In the genomic region with DNA sequence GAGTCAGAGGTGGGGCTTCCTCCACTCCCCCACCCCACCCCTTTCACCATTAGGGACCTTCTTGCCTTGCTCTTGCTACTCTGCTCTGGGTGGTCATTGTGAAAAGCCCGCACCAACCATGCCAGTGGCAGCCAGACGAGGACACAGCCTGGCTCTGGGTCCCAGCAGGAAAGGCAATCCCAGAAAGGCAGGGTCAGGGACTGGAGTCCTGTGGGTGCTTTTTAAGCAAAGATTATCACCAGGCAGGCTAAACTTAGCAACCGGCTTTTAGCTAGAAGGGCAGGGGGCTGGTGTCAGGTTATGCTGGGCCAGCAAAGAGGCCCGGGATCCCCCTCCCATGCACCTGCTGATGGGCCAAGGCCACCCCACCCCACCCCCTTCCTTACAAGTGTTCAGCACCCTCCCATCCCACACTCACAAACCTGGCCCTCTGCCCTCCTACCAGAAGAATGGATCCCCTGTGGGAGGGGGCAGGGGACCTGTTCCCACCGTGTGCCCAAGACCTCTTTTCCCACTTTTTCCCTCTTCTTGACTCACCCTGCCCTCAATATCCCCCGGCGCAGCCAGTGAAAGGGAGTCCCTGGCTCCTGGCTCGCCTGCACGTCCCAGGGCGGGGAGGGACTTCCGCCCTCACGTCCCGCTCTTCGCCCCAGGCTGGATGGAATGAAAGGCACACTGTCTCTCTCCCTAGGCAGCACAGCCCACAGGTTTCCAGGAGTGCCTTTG, we compare ENCODE assay signal across 9 cellular contexts. TPM values are rescaled to one million over a fixed set of nuclear protein-coding genes. Genes with fewer than 3 reads are reported as not detected.
DNase-seq lines count a peak whose midpoint lies in the region; ATAC-seq, FAIRE-seq and TF ChIP-seq lines count a peak whose summit lies in the region.
"Had no signal": no experiment of that assay in that cellular context is flagged by ENCODE, and none has a peak within 500 bp of the region (broad histone marks: within the 10 kb centered on the region; RNA-seq: fewer than 3 reads in every experiment).

No MANE protein-coding gene starts in this region.

- H3K36me3 ChIP-seq in HCT116 (ENCODE audit: control insufficient read depth in 1 of 2, insufficient read depth in 2 of 2, low read length in 2 of 2), result peaks cover 35 to 74% of the 10 kb centered on the region in 2 experiments
- peaks cover 25 to 37% of the 10 kb centered on the region in 2 experiments for H3K36me3 ChIP-seq in endothelial cell of umbilical vein (ENCODE audit: control insufficient read depth in 2 of 2, extremely low read depth in 1 of 2, insufficient read depth in 2 of 2, low read length in 2 of 2)
- peaks cover 56 to 63% (median 59%) of the 10 kb centered on the region in 4 donors for H3K36me3 ChIP-seq in stomach

- dilution Hi-C loops in endothelial cell of umbilical vein (cut with MboI; ENCODE audit: extremely low pct_ligation_motif_present, low sequenced_read_pairs), result no loop called here

- H3K27me3 Mint-ChIP-seq in WTC11 (ENCODE audit: low read depth) (no peaks in the 10 kb centered on the region), memory B cell (no peaks in the 10 kb centered on the region)

- DNase-seq in NCI-H2081 (lab: John Stamatoyannopoulos, UW), result peak; percentile 69 to 81
- DNase-seq in NCI-H2081 treated with DMSO at 0.1 percent for 48 hours (lab: John Stamatoyannopoulos, UW), result no peak
- no peak for DNase-seq in HCT116 (ENCODE audit: low read depth, low spot score)
- peak; percentile 68 for DNase-seq in NCI-H128 (lab: John Stamatoyannopoulos, UW; ENCODE audit: unreplicated experiment)
- peak; percentile 68 for DNase-seq in WTC11 (ENCODE audit: low spot score)
- no peak for DNase-seq in endothelial cell of umbilical vein (ENCODE audit: low read depth, low spot score)
- no peak for DNase-seq in memory B cell (ENCODE audit: low spot score in 2 of 2)
- peak; percentile 65 for DNase-seq in stomach

- TF ChIP-seq RAD21 in HCT116 (IDR thresholded peaks at IDR 0.05; ENCODE audit: low read depth), result no peak

- peak overlapping the region; percentile 98 for H3K9ac ChIP-seq in HCT116 (ENCODE audit: low read length)
- H3K9ac ChIP-seq in endothelial cell of umbilical vein (replicated peaks; ENCODE audit: extremely low read depth, insufficient read depth, low read length), result peak overlapping the region; percentile 96

- BruUV-seq in HCT116 (replicated peaks; lab: Mats Ljungman, UMichigan), result no TSS peak
- BruUV-seq in endothelial cell of umbilical vein (replicated peaks; lab: Mats Ljungman, UMichigan), result no TSS peak

- TF ChIP-seq EP300 in stomach (IDR thresholded peaks at IDR 0.05), result no peak

- H3K9me1 ChIP-seq in endothelial cell of umbilical vein (replicated peaks; ENCODE audit: control insufficient read depth, extremely low read depth, insufficient read depth, low read length), result no peaks in the 10 kb centered on the region

- CTCF ChIA-PET in HCT116 (lab: Charles Lee) (interaction anchor here (1.0 kb wide), 1 partner anchor 151 kb away, joined by 3 read pairs; no protein-coding TSS in a partner anchor), WTC11 (lab: Charles Lee) (interaction anchor here (0.5 to 1.7 kb wide), 9 partner anchors 18 to 339 kb away, joined by 3 to 9 read pairs (median 4); no protein-coding TSS in a partner anchor), endothelial cell of umbilical vein (lab: Charles Lee) (interaction anchor here (0.7 to 1.2 kb wide), 10 partner anchors 9 to 210 kb away, joined by 3 to 6 read pairs (median 3); no protein-coding TSS in a partner anchor)

- WGBS in stomach, 5 donors, result 0 to 2% (median 1%) methylated on average over 7 to 14 of the region's 14 CpGs

- H3K4me1 Mint-ChIP-seq in WTC11 (peaks cover 36% of the 10 kb centered on the region), memory B cell (peaks cover 28% of the 10 kb centered on the region)

- no peaks in the 10 kb centered on the region for H3K9me2 ChIP-seq in HCT116 (ENCODE audit: insufficient read depth)

- no peak for TF ChIP-seq CTCF in HCT116 (IDR thresholded peaks at IDR 0.05 in 2 of 3, conservative IDR thresholded peaks at IDR 0.05 in 1 of 3; ENCODE audit: borderline replicate concordance in 1 of 3, insufficient read depth in 1 of 3, low read depth in 2 of 3, low read length in 2 of 3)
- TF ChIP-seq CTCF in WTC11 (IDR thresholded peaks at IDR 0.05), result no peak
- no peak for TF ChIP-seq CTCF in endothelial cell of umbilical vein (IDR thresholded peaks at IDR 0.05; ENCODE audit: extremely low read depth in 1 of 2, insufficient read depth in 1 of 2, low read depth in 1 of 2, low read length in 2 of 2)
- TF ChIP-seq CTCF in stomach (IDR thresholded peaks at IDR 0.05), result no peak

- H3K4me3 ChIP-seq in HCT116 (replicated peaks in 1 of 2; ENCODE audit: low read depth in 1 of 2, low read length in 2 of 2) (peak overlapping the region; percentile 96 to 98), endothelial cell of umbilical vein (replicated peaks in 1 of 3; ENCODE audit: insufficient read depth in 1 of 3, low read depth in 1 of 3, low read length in 3 of 3) (peak overlapping the region; percentile 15 to 70 (median 68)), stomach (peak overlapping the region; percentile 80 to 97 (median 90))

- H3K4me1 ChIP-seq in HCT116 (ENCODE audit: control insufficient read depth in 1 of 2, insufficient read depth in 2 of 2, low read length in 2 of 2) (peaks cover 15 to 59% of the 10 kb centered on the region in 2 experiments), endothelial cell of umbilical vein (ENCODE audit: control insufficient read depth, extremely low read depth, insufficient read depth, low read length) (peaks cover 34% of the 10 kb centered on the region), stomach (peaks cover 45 to 56% (median 51%) of the 10 kb centered on the region in 4 donors)

- H2AFZ ChIP-seq in HCT116 (ENCODE audit: low read depth, low read length, poor library complexity, severe bottlenecking) (no peak overlapping the region), endothelial cell of umbilical vein (ENCODE audit: low read depth, low read length) (no peak overlapping the region)

- H3K79me2 ChIP-seq in HCT116 (ENCODE audit: insufficient read depth, low read length), result peaks cover 54% of the 10 kb centered on the region
- H3K79me2 ChIP-seq in endothelial cell of umbilical vein (ENCODE audit: control insufficient read depth, insufficient read depth, low read length), result peaks cover 31% of the 10 kb centered on the region

- H3K9me3 Mint-ChIP-seq in WTC11, result no peaks in the 10 kb centered on the region
- H3K9me3 Mint-ChIP-seq in memory B cell, result no peaks in the 10 kb centered on the region

- H3K4me3 Mint-ChIP-seq in WTC11 (peak overlapping the region; percentile 87), memory B cell (peak overlapping the region; percentile 92)

- H3K4me2 ChIP-seq in HCT116 (ENCODE audit: low read length) (peak overlapping the region; percentile 97), endothelial cell of umbilical vein (ENCODE audit: insufficient read depth, low read length) (peak overlapping the region; percentile 57)

- H3K9me3 ChIP-seq in HCT116 (ENCODE audit: control insufficient read depth in 1 of 2, insufficient read depth in 1 of 2, low read depth in 1 of 2, low read length in 2 of 2), result no peaks in the 10 kb centered on the region
- no peaks in the 10 kb centered on the region for H3K9me3 ChIP-seq in endothelial cell of umbilical vein (replicated peaks; ENCODE audit: control insufficient read depth, insufficient read depth, low read length)
- H3K9me3 ChIP-seq in stomach, result no peaks in the 10 kb centered on the region

- no peaks in the 10 kb centered on the region for H3K27me3 ChIP-seq in HCT116 (ENCODE audit: insufficient read depth, low read length)
- H3K27me3 ChIP-seq in endothelial cell of umbilical vein (ENCODE audit: control insufficient read depth in 2 of 2, insufficient read depth in 2 of 2, low read length in 2 of 2), result no peaks in the 10 kb centered on the region
- no peaks in the 10 kb centered on the region for H3K27me3 ChIP-seq in stomach

- TF ChIP-seq POLR2A in HCT116 (IDR thresholded peaks at IDR 0.05; ENCODE audit: borderline replicate concordance, extremely low read depth, insufficient read depth, insufficient read length), result peak; percentile 31
- TF ChIP-seq POLR2A in endothelial cell of umbilical vein (IDR thresholded peaks at IDR 0.05; ENCODE audit: low read depth, low read length), result peak; percentile 22
- TF ChIP-seq POLR2A in stomach (IDR thresholded peaks at IDR 0.05), result no peak

- intact Hi-C loops in HCT116 (cut with micrococcal nuclease) (loop anchor here (2.0 to 10.0 kb wide), 2 partner anchors 38 to 198 kb away; a partner anchor contains a TSS), endothelial cell of umbilical vein (cut with micrococcal nuclease) (loop anchor here (1.0 kb wide), 1 partner anchor 110 kb away; no protein-coding TSS in a partner anchor), stomach (cut with DNase I; ENCODE audit: low total_unique reads) (loop anchor here (5.0 to 10.0 kb wide), 2 partner anchors 108 to 206 kb away; no protein-coding TSS in a partner anchor)

- RAD21 ChIA-PET in HCT116 (lab: Charles Lee; ENCODE audit: low non-redundant PET in 1 of 2, low total read pairs in 2 of 2, uncharacterized antibody in 2 of 2, unreplicated experiment in 2 of 2), result interaction anchor here in 1 of 2 experiments (0.5 kb wide), 1 partner anchor 174 kb away, joined by 3 read pairs; no protein-coding TSS in a partner anchor

- H4K20me1 ChIP-seq in HCT116 (ENCODE audit: insufficient read depth) (peaks cover 18% of the 10 kb centered on the region; the same call in 1 of the 2 replicates), endothelial cell of umbilical vein (replicated peaks; ENCODE audit: control insufficient read depth, extremely low read depth, insufficient read depth, low read length) (no peaks in the 10 kb centered on the region)

- H3K36me3 Mint-ChIP-seq in WTC11, result peaks cover 69% of the 10 kb centered on the region
- peaks cover 18% of the 10 kb centered on the region for H3K36me3 Mint-ChIP-seq in memory B cell

- peak overlapping the region; percentile 95 for H3K27ac Mint-ChIP-seq in WTC11
- peak overlapping the region; percentile 79 for H3K27ac Mint-ChIP-seq in memory B cell

- ATAC-seq in HCT116, result peak; percentile 40
- ATAC-seq in WTC11, result peak; percentile 16
- ATAC-seq in memory B cell (ENCODE audit: low read depth), result no peak

- POLR2A ChIA-PET in HCT116 (lab: Charles Lee), result interaction anchor here (0.8 to 1.1 kb wide), 4 partner anchors 9 to 197 kb away, joined by 3 to 5 read pairs (median 4); a partner anchor contains a TSS
- POLR2A ChIA-PET in WTC11 (lab: Charles Lee), result interaction anchor here (0.8 to 1.4 kb wide), 8 partner anchors 18 to 318 kb away, joined by 3 to 7 read pairs (median 4); a partner anchor contains a TSS
- POLR2A ChIA-PET in endothelial cell of umbilical vein (lab: Charles Lee), result interaction anchor here (1.0 to 1.3 kb wide), 4 partner anchors 29 to 197 kb away, joined by 3 to 7 read pairs (median 4); a partner anchor contains a TSS

- no peak for FAIRE-seq in endothelial cell of umbilical vein (lab: Jason Lieb, UNC)
- FAIRE-seq: G401.6 had no signal

- H3K27ac ChIP-seq in HCT116 (ENCODE audit: low read depth, low read length) (peak overlapping the region; percentile 99), endothelial cell of umbilical vein (ENCODE audit: insufficient read depth, low read depth, low read length) (peak overlapping the region; percentile 73), stomach (peak overlapping the region; percentile 95 to 100 (median 96))

RNA-seq across cellular contexts. Expression of a gene that starts 1.2 kb away (rescaled TPM):
- total RNA-seq in HCT116 (2021; ENCODE audit: unreplicated experiment), result 5,901 TPM
- polyA plus RNA-seq in HCT116 (2012), result 15,831 and 17,614 TPM in 2 replicates
- 4,276 to 4,694 TPM (median 4,682 TPM) in 3 replicates for total RNA-seq in WTC11 (2021)
- 4,245 and 4,648 TPM in 2 replicates for total RNA-seq in endothelial cell of umbilical vein
- polyA plus RNA-seq in endothelial cell of umbilical vein, result 8,748 and 10,370 TPM in 2 replicates
- polyA plus RNA-seq in endothelial cell of umbilical vein (2011; cell fraction: cytosol; rRNA removed), result 9,573 and 9,900 TPM in 2 replicates
- polyA plus RNA-seq in endothelial cell of umbilical vein (2011; cell fraction: nucleus; rRNA removed), result 2,700 and 3,179 TPM in 2 replicates
- polyA plus RNA-seq in endothelial cell of umbilical vein (2012), result 5,034 and 5,687 TPM in 2 replicates
- polyA minus RNA-seq in endothelial cell of umbilical vein, result 7,250 and 7,739 TPM in 2 replicates
- 5,221 TPM for polyA minus RNA-seq in endothelial cell of umbilical vein (2011; cell fraction: cytosol; rRNA and poly(A)+ RNA removed)
- polyA minus RNA-seq in endothelial cell of umbilical vein (2011; cell fraction: nucleus; rRNA and poly(A)+ RNA removed), result 818 and 923 TPM in 2 replicates
- 1,000 to 10,000 TPM in 4 of 5 donors, 100 to 1,000 TPM in 1; 579 to 1,258 (median 1,242) TPM for total RNA-seq in stomach
- polyA plus RNA-seq in stomach, result 1,000 to 10,000 TPM; 1,352 to 2,765 (median 1,815) TPM

RNA-seq across cellular contexts. Expression of a gene that starts 22.8 kb away (rescaled TPM):
- total RNA-seq in HCT116 (2021; ENCODE audit: unreplicated experiment) (0.34 TPM), WTC11 (2021) (14.1 to 15.4 TPM (median 14.5 TPM) in 3 replicates), endothelial cell of umbilical vein (26.4 and 27.7 TPM in 2 replicates), stomach (10 to 100 TPM in 1 of 5 donors, 1 to 10 TPM in 4; 1.4 to 14.0 (median 3.2) TPM)
- 0.14 and 0.17 TPM in 2 replicates for polyA plus RNA-seq in HCT116 (2012)
- polyA plus RNA-seq in endothelial cell of umbilical vein (41.0 and 41.2 TPM in 2 replicates), stomach (1 to 10 TPM; 2.7 to 9.1 (median 3.4) TPM)
- polyA plus RNA-seq in endothelial cell of umbilical vein (2011; cell fraction: cytosol; rRNA removed), result 15.9 and 21.0 TPM in 2 replicates
- polyA plus RNA-seq in endothelial cell of umbilical vein (2011; cell fraction: nucleus; rRNA removed), result 156 and 161 TPM in 2 replicates
- 18.3 and 26.1 TPM in 2 replicates for polyA plus RNA-seq in endothelial cell of umbilical vein (2012)
- polyA minus RNA-seq in endothelial cell of umbilical vein, result 19.2 and 20.3 TPM in 2 replicates
- not detected for polyA minus RNA-seq in endothelial cell of umbilical vein (2011; cell fraction: cytosol; rRNA and poly(A)+ RNA removed)
- 12.7 and 20.1 TPM in 2 replicates for polyA minus RNA-seq in endothelial cell of umbilical vein (2011; cell fraction: nucleus; rRNA and poly(A)+ RNA removed)

RNA-seq across cellular contexts. Expression of a gene that starts 35.0 kb away (rescaled TPM):
- total RNA-seq in HCT116 (2021; ENCODE audit: unreplicated experiment) (108 TPM), WTC11 (2021) (68.4 to 79.4 TPM (median 72.4 TPM) in 3 replicates), endothelial cell of umbilical vein (58.5 and 63.6 TPM in 2 replicates), stomach (100 to 1,000 TPM in 1 of 5 donors, 10 to 100 TPM in 4; 16.3 to 231 (median 30.0) TPM)
- 72.5 and 78.0 TPM in 2 replicates for polyA plus RNA-seq in HCT116 (2012)
- polyA plus RNA-seq in endothelial cell of umbilical vein (17.8 and 26.3 TPM in 2 replicates), stomach (10 to 100 TPM; 19.5 to 27.4 (median 19.7) TPM)
- 28.3 and 30.1 TPM in 2 replicates for polyA plus RNA-seq in endothelial cell of umbilical vein (2011; cell fraction: cytosol; rRNA removed)
- 160 and 198 TPM in 2 replicates for polyA plus RNA-seq in endothelial cell of umbilical vein (2011; cell fraction: nucleus; rRNA removed)
- polyA plus RNA-seq in endothelial cell of umbilical vein (2012), result 44.4 and 58.0 TPM in 2 replicates
- polyA minus RNA-seq in endothelial cell of umbilical vein, result 29.2 and 29.4 TPM in 2 replicates
- 26.3 TPM for polyA minus RNA-seq in endothelial cell of umbilical vein (2011; cell fraction: cytosol; rRNA and poly(A)+ RNA removed)
- polyA minus RNA-seq in endothelial cell of umbilical vein (2011; cell fraction: nucleus; rRNA and poly(A)+ RNA removed), result 33.6 and 35.6 TPM in 2 replicates

RNA-seq across cellular contexts. Expression of a gene that starts 39.2 kb away (rescaled TPM):
- total RNA-seq in HCT116 (2021; ENCODE audit: unreplicated experiment) (177 TPM), WTC11 (2021) (131 to 141 TPM (median 133 TPM) in 3 replicates), endothelial cell of umbilical vein (77.3 and 90.1 TPM in 2 replicates), stomach (100 to 1,000 TPM in 1 of 5 donors, 10 to 100 TPM in 4; 15.4 to 105 (median 17.9) TPM)
- polyA plus RNA-seq in HCT116 (2012), result 145 and 172 TPM in 2 replicates
- polyA plus RNA-seq in endothelial cell of umbilical vein (33.6 and 41.8 TPM in 2 replicates), stomach (10 to 100 TPM in 1 of 3 donors, 1 to 10 TPM in 2; 8.3 to 18.3 (median 9.7) TPM)
- polyA plus RNA-seq in endothelial cell of umbilical vein (2011; cell fraction: cytosol; rRNA removed), result 51.2 and 57.2 TPM in 2 replicates
- polyA plus RNA-seq in endothelial cell of umbilical vein (2011; cell fraction: nucleus; rRNA removed), result 57.7 and 61.4 TPM in 2 replicates
- 32.3 and 64.2 TPM in 2 replicates for polyA plus RNA-seq in endothelial cell of umbilical vein (2012)
- polyA minus RNA-seq in endothelial cell of umbilical vein, result 96.4 and 101 TPM in 2 replicates
- polyA minus RNA-seq in endothelial cell of umbilical vein (2011; cell fraction: cytosol; rRNA and poly(A)+ RNA removed), result 117 TPM
- polyA minus RNA-seq in endothelial cell of umbilical vein (2011; cell fraction: nucleus; rRNA and poly(A)+ RNA removed), result 40.0 and 76.8 TPM in 2 replicates

RNA-seq across cellular contexts. Expression of a gene that starts 40.0 kb away (rescaled TPM):
- total RNA-seq in HCT116 (2021; ENCODE audit: unreplicated experiment), result 265 TPM
- polyA plus RNA-seq in HCT116 (2012), result 104 and 152 TPM in 2 replicates
- 285 to 290 TPM (median 288 TPM) in 3 replicates for total RNA-seq in WTC11 (2021)
- total RNA-seq in endothelial cell of umbilical vein, result 267 and 273 TPM in 2 replicates
- 84.5 and 147 TPM in 2 replicates for polyA plus RNA-seq in endothelial cell of umbilical vein
- 159 and 183 TPM in 2 replicates for polyA plus RNA-seq in endothelial cell of umbilical vein (2011; cell fraction: cytosol; rRNA removed)
- polyA plus RNA-seq in endothelial cell of umbilical vein (2011; cell fraction: nucleus; rRNA removed), result 54.5 and 64.9 TPM in 2 replicates
- polyA plus RNA-seq in endothelial cell of umbilical vein (2012), result 256 and 305 TPM in 2 replicates
- 33.5 and 42.6 TPM in 2 replicates for polyA minus RNA-seq in endothelial cell of umbilical vein
- 41.8 TPM for polyA minus RNA-seq in endothelial cell of umbilical vein (2011; cell fraction: cytosol; rRNA and poly(A)+ RNA removed)
- polyA minus RNA-seq in endothelial cell of umbilical vein (2011; cell fraction: nucleus; rRNA and poly(A)+ RNA removed), result 9.0 and 11.2 TPM in 2 replicates
- 100 to 1,000 TPM in 1 of 5 donors, 10 to 100 TPM in 4; 26.8 to 146 (median 50.7) TPM for total RNA-seq in stomach
- 100 to 1,000 TPM; 108 to 143 (median 128) TPM for polyA plus RNA-seq in stomach

Comparison
In these comparisons a context has a peak if more than half of its experiments do, and no peak if none do; other contexts are left out.
1. DNase-seq: peak in NCI-H2081 (2 of 2), NCI-H128 (single experiment), WTC11 (single experiment) and stomach (single experiment); none in NCI-H2081 treated with DMSO at 0.1 percent for 48 hours (single experiment), HCT116 (single experiment), endothelial cell of umbilical vein (single experiment) and memory B cell (0 of 2).
2. POLR2A ChIP-seq: peak in HCT116 (single experiment) and endothelial cell of umbilical vein (single experiment); none in stomach (0 of 4).
3. Peak in every context shown above with its lines, with median percentiles within 50 percentile points of each other: H3K27ac ChIP-seq and H3K4me3 ChIP-seq.